Comparison of ENCODE assay signal across 1 cellular context in the genomic region with DNA sequence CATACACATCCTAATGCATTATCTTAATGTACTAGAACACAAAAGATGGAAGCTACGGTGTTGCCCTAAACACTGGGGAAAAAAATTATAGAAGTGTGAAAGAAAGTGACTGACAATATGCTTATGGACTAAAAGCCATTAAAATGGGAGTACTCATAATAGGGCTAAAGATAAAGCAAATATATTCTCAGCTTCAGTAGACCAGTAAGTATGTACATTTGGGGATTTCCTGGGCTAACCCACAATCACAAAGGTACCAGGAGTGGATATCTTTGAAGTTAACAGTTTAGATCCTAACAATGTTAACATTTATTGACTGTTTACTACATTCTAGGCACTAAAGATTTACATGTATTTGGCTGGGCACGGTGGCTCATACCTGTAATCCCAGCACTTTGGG.
TF ChIP-seq lines count a peak whose summit lies in the region.

No MANE protein-coding gene starts in this region.

TF ChIP-seq in GM12878, 131 proteins besides CTCF, POLR2A, EP300 and RAD21 (continued from another document):
- TF ChIP-seq, protein P1, sequence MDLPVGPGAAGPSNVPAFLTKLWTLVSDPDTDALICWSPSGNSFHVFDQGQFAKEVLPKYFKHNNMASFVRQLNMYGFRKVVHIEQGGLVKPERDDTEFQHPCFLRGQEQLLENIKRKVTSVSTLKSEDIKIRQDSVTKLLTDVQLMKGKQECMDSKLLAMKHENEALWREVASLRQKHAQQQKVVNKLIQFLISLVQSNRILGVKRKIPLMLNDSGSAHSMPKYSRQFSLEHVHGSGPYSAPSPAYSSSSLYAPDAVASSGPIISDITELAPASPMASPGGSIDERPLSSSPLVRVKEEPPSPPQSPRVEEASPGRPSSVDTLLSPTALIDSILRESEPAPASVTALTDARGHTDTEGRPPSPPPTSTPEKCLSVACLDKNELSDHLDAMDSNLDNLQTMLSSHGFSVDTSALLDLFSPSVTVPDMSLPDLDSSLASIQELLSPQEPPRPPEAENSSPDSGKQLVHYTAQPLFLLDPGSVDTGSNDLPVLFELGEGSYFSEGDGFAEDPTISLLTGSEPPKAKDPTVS (IDR thresholded peaks at IDR 0.05; ENCODE audit: low read depth, low read length), result no peak
